ENCODE assay signal across 1 cellular context in genomic region chr22:40181323-40181722, GRCh38.
TF ChIP-seq lines count a peak whose summit lies in the region.

No MANE protein-coding gene starts in this region.

TF ChIP-seq in H1, 55 proteins besides CTCF, POLR2A, EP300 and RAD21:
- no peak for TF ChIP-seq HDAC6 (IDR thresholded peaks at IDR 0.05; ENCODE audit: low read depth, low read length)
- TF ChIP-seq USF2 (IDR thresholded peaks at IDR 0.05; ENCODE audit: low read length) = no peak
